Comparison of ENCODE assay signal across 25 cellular contexts in genomic region chr9:36787709-36788108, GRCh38.
"Had no signal": no experiment of that assay in that cellular context is flagged by ENCODE, and none has a peak within 500 bp of the region (broad histone marks: within the 10 kb centered on the region; RNA-seq: fewer than 3 reads in every experiment).

No MANE protein-coding gene starts in this region.

- DNase-seq: dermis blood vessel endothelial cell; effector memory CD4-positive, alpha-beta T cell; gastrocnemius medialis; heart left ventricle; kidney; mesenchymal stem cell; midbrain; naive thymus-derived CD4-positive, alpha-beta T cell; nucleus accumbens; spleen; stimulated activated CD4-positive, alpha-beta T cell treated with anti-CD3 and anti-CD28 coated beads, Interleukin-4, amount 100 ng/mL, for 4 hours; stimulated activated naive CD4-positive, alpha-beta T cell; stimulated activated naive CD8-positive, alpha-beta T cell treated with anti-CD3 and anti-CD28 coated beads, Interleukin-15, amount 100 ng/mL, for 72 hours; thyroid gland; trophoblast cell had no signal

- H3K9ac ChIP-seq: neural progenitor cell had no signal

- H2AFZ ChIP-seq: hepatocyte, neural progenitor cell had no signal

- H3K27me3 ChIP-seq: neural progenitor cell, right atrium auricular region, thyroid gland had no signal

- H3K4me3 ChIP-seq: coronary artery, gastrocnemius medialis, heart left ventricle, hepatocyte, lung, neural progenitor cell, prostate gland, right atrium auricular region, skin epidermis, spleen, suprapubic skin, thyroid gland had no signal

- H3K9me3 ChIP-seq: gastrocnemius medialis, heart left ventricle, prostate gland, right atrium auricular region, suprapubic skin, thyroid gland had no signal

- H3K27ac ChIP-seq: coronary artery, gastrocnemius medialis, heart left ventricle, hepatocyte, neural progenitor cell, prostate gland, right atrium auricular region, skin epidermis, spleen, suprapubic skin, thyroid gland had no signal

- ATAC-seq: gastrocnemius medialis; heart left ventricle; left lobe of liver; naive thymus-derived CD4-positive, alpha-beta T cell had no signal

- H3K36me3 ChIP-seq: gastrocnemius medialis, heart left ventricle, neural progenitor cell, prostate gland, right atrium auricular region, spleen, suprapubic skin, thyroid gland had no signal

- H3K79me2 ChIP-seq: hepatocyte had no signal

- H3K4me1 Mint-ChIP-seq: naive thymus-derived CD4-positive, alpha-beta T cell; stimulated activated naive CD8-positive, alpha-beta T cell treated with anti-CD3 and anti-CD28 coated beads, Interleukin-15, amount 100 ng/mL, for 72 hours had no signal

- H3K36me3 Mint-ChIP-seq: neural progenitor cell had no signal

- H3K4me2 ChIP-seq: hepatocyte, neural progenitor cell had no signal

- H3K4me1 ChIP-seq: gastrocnemius medialis, heart left ventricle, prostate gland, right atrium auricular region, spleen, suprapubic skin, thyroid gland had no signal

- H3K4me3 Mint-ChIP-seq: naive thymus-derived CD4-positive, alpha-beta T cell; nephron; neural progenitor cell; stimulated activated naive CD8-positive, alpha-beta T cell treated with anti-CD3 and anti-CD28 coated beads, Interleukin-15, amount 100 ng/mL, for 72 hours had no signal

- H3K27ac Mint-ChIP-seq: naive thymus-derived CD4-positive, alpha-beta T cell; nephron; neural progenitor cell; stimulated activated naive CD8-positive, alpha-beta T cell treated with anti-CD3 and anti-CD28 coated beads, Interleukin-15, amount 100 ng/mL, for 72 hours had no signal
